In the genomic region with DNA sequence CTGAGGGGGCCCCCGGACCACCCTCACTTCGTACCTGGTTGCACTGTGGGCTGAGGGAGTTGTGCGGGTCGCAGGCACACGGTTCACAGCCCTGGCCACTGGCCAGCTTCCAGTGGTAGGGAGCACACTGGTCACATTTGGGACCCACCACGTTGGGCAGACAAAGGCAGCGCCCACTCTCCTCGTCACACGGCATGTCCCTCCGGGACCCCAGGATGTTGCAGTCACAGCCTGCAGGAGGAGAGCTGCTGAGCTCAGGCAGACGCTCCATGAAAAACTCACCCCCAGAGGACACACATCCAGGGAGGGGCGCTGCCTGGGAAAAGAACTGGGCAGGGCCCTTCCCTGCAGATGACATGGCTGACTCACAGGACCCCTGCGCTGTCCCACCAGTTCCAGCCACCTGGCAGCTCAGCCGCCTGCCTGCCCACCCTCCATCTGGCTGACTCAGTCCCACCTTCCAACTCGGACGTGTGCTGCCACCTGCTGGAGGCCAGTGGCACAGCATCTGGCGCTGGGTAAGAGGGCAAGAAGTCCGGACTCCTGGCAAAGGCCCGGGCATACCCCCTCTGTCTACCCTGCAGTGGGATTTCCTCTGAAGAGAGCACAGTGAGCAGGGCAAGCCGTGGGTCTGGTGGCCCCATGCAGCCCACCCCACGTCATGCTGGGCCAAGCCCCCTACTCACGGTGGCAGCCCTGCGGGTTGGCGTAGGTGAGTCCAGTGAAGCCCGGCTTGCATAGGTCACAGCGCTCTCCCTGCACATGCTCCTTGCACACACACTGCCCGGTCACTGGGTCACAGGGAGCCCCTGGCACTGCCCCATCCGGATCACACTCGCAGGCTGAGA, we compare ENCODE assay signal across 8 cellular contexts. TPM values are rescaled to one million over a fixed set of nuclear protein-coding genes. Genes with fewer than 3 reads are reported as not detected.
DNase-seq lines count a peak whose midpoint lies in the region; ATAC-seq, FAIRE-seq and TF ChIP-seq lines count a peak whose summit lies in the region.

No MANE protein-coding gene starts in this region.

- H3K27me3 ChIP-seq in KMS-11 (ENCODE audit: insufficient read depth, low read depth) (no peaks in the 10 kb centered on the region), neutrophil (peaks cover 17% of the 10 kb centered on the region)

- no peak overlapping the region for H3K27ac ChIP-seq in KMS-11
- H3K27ac ChIP-seq in neutrophil, result peak overlapping the region; percentile 73

- H3K9me3 ChIP-seq in neutrophil, result no peaks in the 10 kb centered on the region

- FAIRE-seq in RCC 7860 (lab: Jason Lieb, UNC), result no peak

- H4K20me1 ChIP-seq in KMS-11 (ENCODE audit: insufficient read depth), result no peaks in the 10 kb centered on the region

- H3K79me2 ChIP-seq in KMS-11 (ENCODE audit: insufficient read depth, low read depth), result no peaks in the 10 kb centered on the region

- no peak overlapping the region for H3K4me3 ChIP-seq in KMS-11 (IDR thresholded peaks at IDR 0.05; ENCODE audit: insufficient read depth, low read depth, low read length)
- H3K4me3 ChIP-seq in fibroblast of the aortic adventitia (ENCODE audit: low read depth, low read length), result no peak overlapping the region
- peak overlapping the region in 1 of 2 experiments; percentile 2 for H3K4me3 ChIP-seq in neutrophil (ENCODE audit: low read depth in 1 of 2, low read length in 1 of 2)

- peak; percentile 81 for ATAC-seq in GM21576 (IDR thresholded peaks at IDR 0.05; ENCODE audit: unreplicated experiment)

- H3K4me2 ChIP-seq in KMS-11, result no peak overlapping the region

- no peak overlapping the region for H3K9ac ChIP-seq in KMS-11

- no peaks in the 10 kb centered on the region for H3K4me1 ChIP-seq in KMS-11 (ENCODE audit: low read depth, poor library complexity, severe bottlenecking)
- peaks cover 20 to 33% of the 10 kb centered on the region in 2 experiments for H3K4me1 ChIP-seq in neutrophil (ENCODE audit: control insufficient read depth in 1 of 2, insufficient read depth in 1 of 2, low read depth in 1 of 2, low read length in 1 of 2)

- H2AFZ ChIP-seq in KMS-11 (ENCODE audit: low read depth), result peak overlapping the region; percentile 46; the same call in 1 of the 2 replicates

- TF ChIP-seq CTCF in KMS-11 (conservative IDR thresholded peaks at IDR 0.05; ENCODE audit: low read depth, low read length) (peak; percentile 99), fibroblast of the aortic adventitia (IDR thresholded peaks at IDR 0.05; ENCODE audit: insufficient read depth, low read length) (peak; percentile 98), neutrophil (IDR thresholded peaks at IDR 0.05) (peak; percentile 97)

- H3K36me3 ChIP-seq in KMS-11 (ENCODE audit: insufficient read depth) (no peaks in the 10 kb centered on the region), neutrophil (no peaks in the 10 kb centered on the region)

- DNase-seq in DMS153 (lab: John Stamatoyannopoulos, UW), result peak; percentile 50
- peak; percentile 67 for DNase-seq in RCC 7860 (ENCODE audit: low spot score)
- DNase-seq in activated T-helper 1 cell treated with anti-CD3 and anti-CD28 coated beads, Interleukin-2, amount 50 U/mL, for 16 hours (ENCODE audit: low read depth in 1 of 2, low spot score in 1 of 2), result peak; percentile 57 to 63
- DNase-seq in fibroblast of the aortic adventitia (ENCODE audit: low read depth), result peak; percentile 74
- peak; percentile 89 for DNase-seq in superior temporal gyrus (ENCODE audit: extremely low spot score)

RNA-seq across cellular contexts. Expression of a gene that starts 24.7 kb away (rescaled TPM):
- total RNA-seq in fibroblast of the aortic adventitia (ENCODE audit: low replicate concordance), result 5.9 and 10.3 TPM in 2 replicates

RNA-seq across cellular contexts. Expression of a gene that starts 44.1 kb away (rescaled TPM):
- 0.90 and 1.1 TPM in 2 replicates for total RNA-seq in fibroblast of the aortic adventitia (ENCODE audit: low replicate concordance)

RNA-seq across cellular contexts. Expression of a gene that starts 47.6 kb away (rescaled TPM):
- 23.0 and 146 TPM in 2 replicates for total RNA-seq in fibroblast of the aortic adventitia (ENCODE audit: low replicate concordance)
